8 cellular contexts compared by ENCODE assay signal in the genomic region with DNA sequence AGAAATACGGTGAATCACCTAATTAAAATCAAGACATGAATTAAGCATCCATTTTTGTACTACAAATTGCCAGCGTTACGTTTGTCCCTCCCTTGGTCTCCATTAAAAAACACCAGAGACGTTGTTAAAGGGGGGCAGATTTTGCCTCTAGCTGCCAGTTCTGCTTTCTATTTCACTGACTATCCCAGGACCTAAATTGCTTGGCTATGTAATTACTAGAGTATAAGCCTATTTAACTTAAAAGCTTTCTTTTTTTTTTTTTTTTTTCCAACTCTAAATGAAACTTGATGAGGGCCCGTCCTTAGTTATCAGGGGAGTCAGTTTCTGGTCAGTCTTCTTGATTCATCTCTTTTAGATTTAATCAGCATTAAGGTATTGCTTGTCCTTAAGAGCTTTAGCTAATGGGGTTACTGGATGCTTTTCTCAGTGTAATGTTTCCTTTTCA. TPM values are rescaled to one million over a fixed set of nuclear protein-coding genes. Genes with fewer than 3 reads are reported as not detected.
A peak's percentile ranks its signal among the peaks of the same experiment; 100 is the strongest.
DNase-seq lines count a peak whose midpoint lies in the region; ATAC-seq and TF ChIP-seq lines count a peak whose summit lies in the region.

No MANE protein-coding gene starts in this region.

- ATAC-seq in GM21825 (IDR thresholded peaks at IDR 0.05; ENCODE audit: unreplicated experiment): no peak
- ATAC-seq in activated CD4-positive, CD25-positive, alpha-beta regulatory T cell treated with anti-CD3 and anti-CD28 coated beads, Interleukin-2, amount 50 U/mL, for 24 hours: no peak

- WGBS in adrenal gland, 4 donors: 0 to 1% (median 1%) methylated on average over 5 of the region's 5 CpGs

- DNase-seq in ELR (ENCODE audit: low read depth): peak; percentile 30
- peak; percentile 43 for DNase-seq in M059J (ENCODE audit: low read depth)
- DNase-seq in adrenal gland: no peak
- DNase-seq in iris pigment epithelial cell (ENCODE audit: low read depth): peak; percentile 23
- DNase-seq in NCI-H2029 (lab: John Stamatoyannopoulos, UW): no peak

- H3K4me1 ChIP-seq in adrenal gland (replicated peaks in 1 of 2) (peaks cover 20 to 34% of the 10 kb centered on the region in 2 donors), stomach smooth muscle (ENCODE audit: control insufficient read depth, insufficient read depth, low read length) (peaks cover 12% of the 10 kb centered on the region)

- H3K27ac ChIP-seq in adrenal gland (peak overlapping the region; percentile 71 to 96 (median 91)), stomach smooth muscle (ENCODE audit: low read length) (peak overlapping the region; percentile 95)

- TF ChIP-seq POLR2A in adrenal gland (IDR thresholded peaks at IDR 0.05): no peak

- H3K36me3 ChIP-seq in adrenal gland (replicated peaks in 1 of 2): no peaks in the 10 kb centered on the region
- peaks cover 0 to 2% of the 10 kb centered on the region in 2 donors for H3K36me3 ChIP-seq in stomach smooth muscle (ENCODE audit: control insufficient read depth in 2 of 2, insufficient read depth in 2 of 2, low read length in 2 of 2)

- peak overlapping the region in 3 of 4 donors; percentile 13 to 94 (median 64) for H3K4me3 ChIP-seq in adrenal gland
- peak overlapping the region; percentile 87 to 94 for H3K4me3 ChIP-seq in stomach smooth muscle (ENCODE audit: low read length in 2 of 2)

- intact Hi-C loops in adrenal gland (cut with DNase I): loop anchor here (10.0 kb wide), 1 partner anchor 625 kb away; no protein-coding TSS in a partner anchor

- H3K9ac ChIP-seq in stomach smooth muscle (ENCODE audit: low read length in 2 of 2): peak overlapping the region; percentile 67 to 78

- H3K27me3 ChIP-seq in adrenal gland: no peaks in the 10 kb centered on the region
- H3K27me3 ChIP-seq in stomach smooth muscle (ENCODE audit: control insufficient read depth in 1 of 2, insufficient read depth in 2 of 2, low read length in 2 of 2): no peaks in the 10 kb centered on the region

- TF ChIP-seq CTCF in adrenal gland (IDR thresholded peaks at IDR 0.05): no peak

- H3K9me3 ChIP-seq in adrenal gland (replicated peaks in 1 of 3) (no peaks in the 10 kb centered on the region), stomach smooth muscle (ENCODE audit: control insufficient read depth in 2 of 2, low read length in 2 of 2) (no peaks in the 10 kb centered on the region)

RNA-seq across cellular contexts. Expression of a gene that starts 1.1 kb away (rescaled TPM):
- total RNA-seq in M059J (2014; rRNA removed; shearing (Covaris generic)): 87.1 and 103 TPM in 2 replicates
- 10 to 100 TPM; 10.3 to 26.9 (median 22.1) TPM for total RNA-seq in adrenal gland
- polyA plus RNA-seq in adrenal gland: 10 to 100 TPM; 16.2 to 21.6 (median 21.1) TPM

Comparison
In these comparisons a context has a peak if more than half of its experiments do, and no peak if none do; other contexts are left out.
1. DNase-seq: peak in ELR (single experiment), M059J (single experiment) and iris pigment epithelial cell (single experiment); none in adrenal gland (0 of 7) and NCI-H2029 (single experiment).